Comparison of ENCODE assay signal across 12 cellular contexts in the genomic region with DNA sequence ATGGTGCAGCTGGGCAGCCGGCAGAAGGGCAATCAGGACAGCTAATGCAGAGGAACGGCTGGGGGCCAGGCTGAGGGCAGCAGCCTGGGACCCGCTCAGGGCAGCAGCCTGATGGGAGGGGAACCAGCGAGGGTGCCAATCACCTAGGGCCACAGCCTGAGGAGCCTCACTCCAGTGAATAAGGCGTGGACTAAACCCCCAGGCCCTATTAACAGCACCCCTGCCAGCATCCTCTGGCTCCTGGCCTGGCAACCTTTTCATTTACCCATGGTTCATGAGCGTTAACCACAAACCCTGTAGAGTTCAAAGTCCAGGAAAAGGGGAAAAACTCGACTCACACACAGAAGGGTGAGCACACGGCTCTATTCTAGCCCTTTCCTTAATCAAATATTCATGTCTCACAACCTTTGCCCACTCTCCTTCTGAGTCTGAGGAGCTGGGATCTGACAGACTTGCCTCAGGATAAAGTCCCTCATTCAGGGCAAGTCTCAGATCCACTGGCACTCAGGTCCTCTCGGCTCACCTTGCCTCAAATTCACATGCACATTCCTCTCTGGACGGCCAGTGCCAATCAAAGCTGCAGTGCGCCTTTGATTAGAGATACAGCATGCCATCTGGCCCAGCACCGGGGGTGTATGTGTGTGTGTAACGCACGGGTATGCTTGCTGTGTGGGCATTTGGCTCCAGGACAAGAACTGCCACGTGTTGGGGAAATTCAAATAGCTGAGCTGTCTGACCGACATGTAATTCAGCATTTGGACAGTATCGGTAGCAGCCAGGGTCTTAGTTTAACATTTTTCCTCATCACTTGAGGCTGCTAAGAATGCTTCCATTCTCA.
DNase-seq lines count a peak whose midpoint lies in the region; ATAC-seq and TF ChIP-seq lines count a peak whose summit lies in the region.
"Had no signal": no experiment of that assay in that cellular context is flagged by ENCODE, and none has a peak within 500 bp of the region (broad histone marks: within the 10 kb centered on the region; RNA-seq: fewer than 3 reads in every experiment).

No MANE protein-coding gene starts in this region.

- no peaks in the 10 kb centered on the region for H3K36me3 Mint-ChIP-seq in Caco-2 (ENCODE audit: insufficient read depth, unreplicated experiment)

- no peak for TF ChIP-seq CTCF in Caco-2 (IDR thresholded peaks at IDR 0.05; ENCODE audit: insufficient read depth in 1 of 2, low read depth in 1 of 2, low read length in 1 of 2, severe bottlenecking in 1 of 2, unreplicated experiment in 1 of 2)
- no peak for TF ChIP-seq CTCF in foreskin fibroblast (IDR thresholded peaks at IDR 0.05; ENCODE audit: low read depth, low read length)
- no peak for TF ChIP-seq CTCF in A673 (conservative IDR thresholded peaks at IDR 0.05; ENCODE audit: low read depth, low read length)

- no peaks in the 10 kb centered on the region for H3K9me3 Mint-ChIP-seq in Caco-2 (ENCODE audit: unreplicated experiment)
- H3K9me3 Mint-ChIP-seq: dendritic cell treated with granulocyte-macrophage colony-stimulating factor and Interleukin-4, amounts not matched to agents 40 ng/mL and 50 ng/mL, for 4 days had no signal

- BruUV-seq in Caco-2 (replicated peaks; lab: Mats Ljungman, UMichigan), result no TSS peak
- no TSS peak for BruUV-seq in A673 (replicated peaks; lab: Mats Ljungman, UMichigan)

- no peak overlapping the region for H3K4me3 Mint-ChIP-seq in Caco-2 (ENCODE audit: unreplicated experiment)
- H3K4me3 Mint-ChIP-seq: dendritic cell treated with granulocyte-macrophage colony-stimulating factor and Interleukin-4, amounts not matched to agents 40 ng/mL and 50 ng/mL, for 4 days had no signal

- CTCF ChIA-PET in Caco-2 (lab: Charles Lee) (no interaction called here), A673 (lab: Charles Lee) (interaction anchor here (0.7 kb wide), 1 partner anchor 20 kb away, joined by 3 read pairs; no protein-coding TSS in a partner anchor)

- ATAC-seq in SK-N-SH treated with all-trans-retinoic acid at 6 μM for 48 hours (peak; percentile 35; the same call in 2 of the 3 replicates), HG03520 (IDR thresholded peaks at IDR 0.05; ENCODE audit: unreplicated experiment) (no peak)
- ATAC-seq: left lung had no signal

- H3K9ac ChIP-seq in rectal smooth muscle tissue (ENCODE audit: low read length), result no peak overlapping the region

- intact Hi-C loops in Caco-2 (cut with micrococcal nuclease; ENCODE audit: unreplicated experiment) (no loop called here), A673 (cut with micrococcal nuclease; ENCODE audit: unreplicated experiment) (no loop called here)

- peaks cover 13% of the 10 kb centered on the region for H3K4me1 ChIP-seq in Caco-2
- H3K4me1 ChIP-seq in rectal smooth muscle tissue (ENCODE audit: control insufficient read depth, insufficient read depth, low read length), result peaks cover 29% of the 10 kb centered on the region
- no peaks in the 10 kb centered on the region for H3K4me1 ChIP-seq in A673 (ENCODE audit: insufficient read depth, low read length, poor library complexity, severe bottlenecking)
- H3K4me1 ChIP-seq: left lung had no signal

- H3K4me3 ChIP-seq in Caco-2 (ENCODE audit: low read depth, low read length) (no peak overlapping the region), foreskin fibroblast (ENCODE audit: low read depth in 1 of 2, low read length in 2 of 2) (no peak overlapping the region), rectal smooth muscle tissue (ENCODE audit: low read length) (peak overlapping the region; percentile 27), A673 (ENCODE audit: low read depth, low read length, poor library complexity, severe bottlenecking) (no peak overlapping the region)
- H3K4me3 ChIP-seq: left lung had no signal

- H3K9me3 ChIP-seq in Caco-2 (no peaks in the 10 kb centered on the region), A673 (ENCODE audit: low read depth, low read length, poor library complexity, severe bottlenecking) (no peaks in the 10 kb centered on the region)
- H3K9me3 ChIP-seq: left lung had no signal

- H3K4me1 Mint-ChIP-seq in Caco-2 (ENCODE audit: low read depth, unreplicated experiment), result peaks cover 16% of the 10 kb centered on the region

- H3K27ac ChIP-seq in rectal smooth muscle tissue (ENCODE audit: low read depth, low read length) (peak overlapping the region; percentile 55), A673 (ENCODE audit: low read depth, low read length, poor library complexity, severe bottlenecking) (no peak overlapping the region)
- H3K27ac ChIP-seq: HL-60 had no signal

- H3K27ac Mint-ChIP-seq in Caco-2 (ENCODE audit: unreplicated experiment), result peak overlapping the region; percentile 51
- H3K27ac Mint-ChIP-seq: dendritic cell treated with granulocyte-macrophage colony-stimulating factor and Interleukin-4, amounts not matched to agents 40 ng/mL and 50 ng/mL, for 4 days had no signal

- H3K27me3 ChIP-seq in Caco-2 (replicated peaks; ENCODE audit: control insufficient read depth, insufficient read depth, low read length) (no peaks in the 10 kb centered on the region), rectal smooth muscle tissue (ENCODE audit: control insufficient read depth, insufficient read depth, low read length) (no peaks in the 10 kb centered on the region), A673 (replicated peaks; ENCODE audit: insufficient read depth, low read depth, low read length, poor library complexity) (no peaks in the 10 kb centered on the region)
- H3K27me3 ChIP-seq: left lung had no signal

- POLR2A ChIA-PET in Caco-2 (lab: Charles Lee), result interaction anchor here (1.3 kb wide), 1 partner anchor 15 kb away, joined by 3 read pairs; no protein-coding TSS in a partner anchor
- POLR2A ChIA-PET in A673 (lab: Charles Lee; ENCODE audit: low non-redundant PET), result no interaction called here

- no peaks in the 10 kb centered on the region for H3K27me3 Mint-ChIP-seq in Caco-2 (ENCODE audit: insufficient read depth, unreplicated experiment)
- H3K27me3 Mint-ChIP-seq: dendritic cell treated with granulocyte-macrophage colony-stimulating factor and Interleukin-4, amounts not matched to agents 40 ng/mL and 50 ng/mL, for 4 days had no signal

- H3K36me3 ChIP-seq in Caco-2 (ENCODE audit: control insufficient read depth, insufficient read depth, low read length), result no peaks in the 10 kb centered on the region
- H3K36me3 ChIP-seq in rectal smooth muscle tissue (ENCODE audit: control insufficient read depth, insufficient read depth, low read length), result peaks cover 3% of the 10 kb centered on the region
- no peaks in the 10 kb centered on the region for H3K36me3 ChIP-seq in A673 (ENCODE audit: insufficient read depth, low read length, poor library complexity, severe bottlenecking)

- DNase-seq in Caco-2 (no peak), foreskin fibroblast (peak; percentile 47 to 58), A673 (ENCODE audit: low spot score) (no peak), GM19240 (ENCODE audit: insufficient read length, low spot score) (no peak)
- no peak for DNase-seq in stimulated activated CD4-positive, alpha-beta T cell treated with anti-CD3 and anti-CD28 coated beads, Interleukin-2, amount 100 ng/mL, for 48 hours
- DNase-seq: NK-92 treated with Interleukin-12 subunit alpha and Interleukin-12 subunit beta, amount 100 ng/mL, for 24 hours had no signal

TF ChIP-seq in SK-N-SH treated with all-trans-retinoic acid at 6 μM for 48 hours, 23 proteins besides CTCF, POLR2A, EP300 and RAD21:
- TF ChIP-seq RARB (CRISPR knock-in tag; IDR thresholded peaks at IDR 0.05), result no peak
- peak; percentile 36; the same call in 1 of the 2 replicates for TF ChIP-seq TCF4 (CRISPR knock-in tag; IDR thresholded peaks at IDR 0.05; ENCODE audit: borderline replicate concordance)
- TF ChIP-seq, protein P1, sequence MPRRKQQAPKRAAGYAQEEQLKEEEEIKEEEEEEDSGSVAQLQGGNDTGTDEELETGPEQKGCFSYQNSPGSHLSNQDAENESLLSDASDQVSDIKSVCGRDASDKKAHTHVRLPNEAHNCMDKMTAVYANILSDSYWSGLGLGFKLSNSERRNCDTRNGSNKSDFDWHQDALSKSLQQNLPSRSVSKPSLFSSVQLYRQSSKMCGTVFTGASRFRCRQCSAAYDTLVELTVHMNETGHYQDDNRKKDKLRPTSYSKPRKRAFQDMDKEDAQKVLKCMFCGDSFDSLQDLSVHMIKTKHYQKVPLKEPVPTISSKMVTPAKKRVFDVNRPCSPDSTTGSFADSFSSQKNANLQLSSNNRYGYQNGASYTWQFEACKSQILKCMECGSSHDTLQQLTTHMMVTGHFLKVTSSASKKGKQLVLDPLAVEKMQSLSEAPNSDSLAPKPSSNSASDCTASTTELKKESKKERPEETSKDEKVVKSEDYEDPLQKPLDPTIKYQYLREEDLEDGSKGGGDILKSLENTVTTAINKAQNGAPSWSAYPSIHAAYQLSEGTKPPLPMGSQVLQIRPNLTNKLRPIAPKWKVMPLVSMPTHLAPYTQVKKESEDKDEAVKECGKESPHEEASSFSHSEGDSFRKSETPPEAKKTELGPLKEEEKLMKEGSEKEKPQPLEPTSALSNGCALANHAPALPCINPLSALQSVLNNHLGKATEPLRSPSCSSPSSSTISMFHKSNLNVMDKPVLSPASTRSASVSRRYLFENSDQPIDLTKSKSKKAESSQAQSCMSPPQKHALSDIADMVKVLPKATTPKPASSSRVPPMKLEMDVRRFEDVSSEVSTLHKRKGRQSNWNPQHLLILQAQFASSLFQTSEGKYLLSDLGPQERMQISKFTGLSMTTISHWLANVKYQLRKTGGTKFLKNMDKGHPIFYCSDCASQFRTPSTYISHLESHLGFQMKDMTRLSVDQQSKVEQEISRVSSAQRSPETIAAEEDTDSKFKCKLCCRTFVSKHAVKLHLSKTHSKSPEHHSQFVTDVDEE (CRISPR knock-in tag; IDR thresholded peaks at IDR 0.05), result 0 out of 2 replicates have a peak, but pooled peaks have one; percentile 51
- TF ChIP-seq ISL1 (CRISPR knock-in tag; IDR thresholded peaks at IDR 0.05), result 0 out of 2 replicates have a peak, but pooled peaks have one; percentile 20
- TF ChIP-seq ZFP3 (CRISPR knock-in tag; IDR thresholded peaks at IDR 0.05), result no peak
- TF ChIP-seq BACH2 (CRISPR knock-in tag; IDR thresholded peaks at IDR 0.05; ENCODE audit: borderline replicate concordance), result no peak
- no peak for TF ChIP-seq ZNF565 (CRISPR knock-in tag; conservative IDR thresholded peaks at IDR 0.05; ENCODE audit: low read depth)
- TF ChIP-seq GLIS3 (CRISPR knock-in tag; IDR thresholded peaks at IDR 0.05), result no peak
TF ChIP-seq in SK-N-SH treated with all-trans-retinoic acid at 6 μM for 48 hours: peak in this region for 3.

Comparison
In these comparisons a context has a peak if more than half of its experiments do, and no peak if none do; other contexts are left out.
1. DNase-seq: peak in foreskin fibroblast (2 of 2); none in Caco-2 (0 of 2), A673 (single experiment), stimulated activated CD4-positive, alpha-beta T cell treated with anti-CD3 and anti-CD28 coated beads, Interleukin-2, amount 100 ng/mL, for 48 hours (0 of 2) and GM19240 (single experiment).